In genomic region chr20:23946206-23946605, GRCh38 we compare ENCODE assay signal across 11 cellular contexts. TPM values are rescaled to one million over a fixed set of nuclear protein-coding genes. Genes with fewer than 3 reads are reported as not detected.
"Had no signal": no experiment of that assay in that cellular context is flagged by ENCODE, and none has a peak within 500 bp of the region (broad histone marks: within the 10 kb centered on the region; RNA-seq: fewer than 3 reads in every experiment).

No MANE protein-coding gene starts in this region.

- H3K4me1 ChIP-seq: HAP-1 had no signal

- H3K4me2 ChIP-seq: GM23338 had no signal

- ATAC-seq: GM23338, HCT116 had no signal

- DNase-seq: GM23248, GOT3, H7, H9, HCEC 1CT, HFFc6 had no signal

- H3K27ac Mint-ChIP-seq: GM23338, H9, HFFc6 had no signal

- H2AFZ ChIP-seq: GM23248, GM23338 had no signal

- H3K4me3 ChIP-seq: GM23248, GM23338, HAP-1 had no signal

- H3K4me1 Mint-ChIP-seq: H9 had no signal

- H3K9me3 Mint-ChIP-seq: GM23338, H9, HFFc6 had no signal

- H3K9ac ChIP-seq: GM23248 had no signal

- H3K27ac ChIP-seq: GM23248 had no signal

- H3K4me3 Mint-ChIP-seq: GM23338, H9, HFFc6 had no signal

- H3K9me3 ChIP-seq: HAP-1 had no signal

- H3K36me3 ChIP-seq: HAP-1 had no signal

RNA-seq across cellular contexts. Expression of gene GGTLC1, which starts 42.4 kb away (rescaled TPM):
- total RNA-seq: GM23248, GM23338, H1, H4, H7, H9, HFFc6 had no signal
- polyA plus RNA-seq: GM23248, GM23338, H1 had no signal
